16 cellular contexts compared by ENCODE assay signal in genomic region chr2:106561803-106562202, GRCh38.
DNase-seq lines count a peak whose midpoint lies in the region; ATAC-seq and TF ChIP-seq lines count a peak whose summit lies in the region.
"Had no signal": no experiment of that assay in that cellular context is flagged by ENCODE, and none has a peak within 500 bp of the region (broad histone marks: within the 10 kb centered on the region; RNA-seq: fewer than 3 reads in every experiment).

No MANE protein-coding gene starts in this region.

- H3K9me3 ChIP-seq in hepatocyte (ENCODE audit: low read depth): no peaks in the 10 kb centered on the region
- H3K9me3 ChIP-seq in stomach: no peaks in the 10 kb centered on the region
- H3K9me3 ChIP-seq: testis had no signal

- ATAC-seq in GM19452 (IDR thresholded peaks at IDR 0.05; ENCODE audit: unreplicated experiment) (no peak), HG03175 (IDR thresholded peaks at IDR 0.05; ENCODE audit: unreplicated experiment) (no peak)
- ATAC-seq: sciatic nerve had no signal

- intact Hi-C loops in stomach (cut with DNase I; ENCODE audit: low total_unique reads): no loop called here

- H3K4me2 ChIP-seq in hepatocyte: peak overlapping the region; percentile 11

- H2AFZ ChIP-seq in hepatocyte: no peak overlapping the region

- no peaks in the 10 kb centered on the region for H4K20me1 ChIP-seq in hepatocyte (ENCODE audit: insufficient read depth, poor library complexity, severe bottlenecking)

- H3K9me2 ChIP-seq in hepatocyte (replicated peaks; ENCODE audit: insufficient read depth): no peaks in the 10 kb centered on the region

- H3K27me3 ChIP-seq in hepatocyte (no peaks in the 10 kb centered on the region), stomach (no peaks in the 10 kb centered on the region)
- H3K27me3 ChIP-seq: testis had no signal

- no peaks in the 10 kb centered on the region for H3K79me2 ChIP-seq in hepatocyte

- TF ChIP-seq CTCF in LNCAP (IDR thresholded peaks at IDR 0.05) (0 out of 2 replicates have a peak, but pooled peaks have one; percentile 21), hepatocyte (IDR thresholded peaks at IDR 0.05; ENCODE audit: poor library complexity) (no peak), stomach (IDR thresholded peaks at IDR 0.05) (no peak)

- DNase-seq in caudate nucleus (lab: John Stamatoyannopoulos, UW) (peak in 1 of 61 donors; percentile 66), hepatocyte (ENCODE audit: low spot score) (no peak), stomach (no peak), NCI-H748 (lab: John Stamatoyannopoulos, UW; ENCODE audit: unreplicated experiment) (no peak)
- DNase-seq: activated CD4-positive, alpha-beta T cell treated with anti-CD3 and anti-CD28 coated beads for 1 hour; cortex of kidney; HCEC 1CT; NCI-H526 treated with DMSO at 0.1 percent for 48 hours; occipital lobe; testis had no signal

- H3K36me3 ChIP-seq in hepatocyte (replicated peaks; ENCODE audit: insufficient read depth, low read depth): no peaks in the 10 kb centered on the region
- no peaks in the 10 kb centered on the region for H3K36me3 ChIP-seq in stomach

- peak overlapping the region; percentile 15 for H3K27ac ChIP-seq in caudate nucleus (ENCODE audit: low read depth, low read length)
- H3K27ac ChIP-seq in hepatocyte: peak overlapping the region; percentile 63
- H3K27ac ChIP-seq in stomach: peak overlapping the region in 4 of 5 donors; percentile 39 to 71 (median 66)
- H3K27ac ChIP-seq: RWPE1, testis had no signal

- 81% methylated on average over 4 of the region's 4 CpGs for WGBS in hepatocyte (ENCODE audit: low lambda C conversion rate, missing lambda C conversion rate)
- 82 to 91% (median 87%) methylated on average over 4 of the region's 4 CpGs for WGBS in stomach, 5 donors

- no peak for TF ChIP-seq EP300 in stomach (IDR thresholded peaks at IDR 0.05)

- H3K4me1 ChIP-seq in hepatocyte (ENCODE audit: insufficient read depth) (peaks cover 26% of the 10 kb centered on the region), stomach (peaks cover 36 to 71% (median 54%) of the 10 kb centered on the region in 4 donors)
- H3K4me1 ChIP-seq: testis had no signal

- no peak overlapping the region for H3K4me3 ChIP-seq in hepatocyte
- H3K4me3 ChIP-seq in stomach: no peak overlapping the region
- H3K4me3 ChIP-seq: lung, testis had no signal

- TF ChIP-seq POLR2A in stomach (IDR thresholded peaks at IDR 0.05): no peak

Comparison
In these comparisons a context has a peak if more than half of its experiments do, and no peak if none do; other contexts are left out.
1. H3K27ac ChIP-seq: peak in every context shown above with its lines; median percentile 66 in stomach; 63 in hepatocyte; 15 in caudate nucleus.